Comparison of ENCODE assay signal across 16 cellular contexts in the genomic region with DNA sequence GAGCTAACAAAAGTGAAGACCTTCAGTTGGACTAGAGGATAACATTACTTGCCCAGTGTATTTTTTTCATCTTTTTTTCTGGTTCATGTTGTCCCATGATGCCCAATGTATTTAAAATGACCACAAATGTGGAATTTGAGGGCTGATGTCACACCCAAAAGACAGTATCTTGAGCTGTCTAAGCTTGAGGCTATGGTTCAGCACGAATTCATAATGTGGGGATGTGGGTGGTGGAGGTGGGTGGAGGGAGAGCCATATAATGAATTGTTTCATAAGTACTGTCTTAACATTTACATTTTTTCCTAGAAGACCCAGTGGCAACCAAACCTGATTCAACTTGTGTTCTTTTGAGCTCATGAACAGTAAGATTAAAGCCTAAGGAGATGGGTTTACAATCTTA. TPM values are rescaled to one million over a fixed set of nuclear protein-coding genes. Genes with fewer than 3 reads are reported as not detected.
"Had no signal": no experiment of that assay in that cellular context is flagged by ENCODE, and none has a peak within 500 bp of the region (broad histone marks: within the 10 kb centered on the region; RNA-seq: fewer than 3 reads in every experiment).

No MANE protein-coding gene starts in this region.

- H3K4me1 ChIP-seq: breast epithelium, foreskin keratinocyte had no signal

- H3K9me3 Mint-ChIP-seq: memory B cell; naive thymus-derived CD8-positive, alpha-beta T cell; T-helper 1 cell treated with Interleukin-12 subunit alpha and Interleukin-12 subunit beta and Interleukin-4 antibody, amounts not matched to agents 30 μg/mL and 1 μg/mL, for 36 hours had no signal

- H3K27ac Mint-ChIP-seq: T-helper 1 cell treated with Interleukin-12 subunit alpha and Interleukin-12 subunit beta and Interleukin-4 antibody, amounts not matched to agents 30 μg/mL and 1 μg/mL, for 36 hours had no signal

- H3K27me3 ChIP-seq: breast epithelium, foreskin keratinocyte, neutrophil had no signal

- H3K27ac ChIP-seq: breast epithelium, foreskin keratinocyte, neutrophil, thoracic aorta had no signal

- DNase-seq: activated CD8-positive, alpha-beta memory T cell treated with anti-CD3 and anti-CD28 coated beads for 24 hours; activated effector memory CD4-positive, alpha-beta T cell treated with anti-CD3 and anti-CD28 coated beads, Interleukin-2, amount 50 U/mL, for 16 hours; aorta; cerebellar nuclear complex; effector CD8-positive, alpha-beta T cell; foreskin keratinocyte; kidney glomerular epithelial cell; left ventricle myocardium superior; naive thymus-derived CD8-positive, alpha-beta T cell; posterior cingulate gyrus; stimulated activated CD4-positive, alpha-beta T cell treated with anti-CD3 and anti-CD28 coated beads, Interleukin-4, amount 100 ng/mL, for 4 hours had no signal

- H3K4me3 Mint-ChIP-seq: memory B cell; naive thymus-derived CD8-positive, alpha-beta T cell; T-helper 1 cell treated with Interleukin-12 subunit alpha and Interleukin-12 subunit beta and Interleukin-4 antibody, amounts not matched to agents 30 μg/mL and 1 μg/mL, for 36 hours had no signal

- H3K4me3 ChIP-seq: breast epithelium, thoracic aorta had no signal

- H3K36me3 ChIP-seq: breast epithelium had no signal

- H3K27me3 Mint-ChIP-seq: memory B cell; naive thymus-derived CD8-positive, alpha-beta T cell had no signal

- H3K4me1 Mint-ChIP-seq: memory B cell had no signal

- ATAC-seq: foreskin keratinocyte; left ventricle myocardium superior; naive thymus-derived CD8-positive, alpha-beta T cell had no signal

RNA-seq across cellular contexts. Expression of a gene that starts 37.5 kb away (rescaled TPM):
- polyA plus RNA-seq: naive thymus-derived CD8-positive, alpha-beta T cell had no signal
